In the genomic region with DNA sequence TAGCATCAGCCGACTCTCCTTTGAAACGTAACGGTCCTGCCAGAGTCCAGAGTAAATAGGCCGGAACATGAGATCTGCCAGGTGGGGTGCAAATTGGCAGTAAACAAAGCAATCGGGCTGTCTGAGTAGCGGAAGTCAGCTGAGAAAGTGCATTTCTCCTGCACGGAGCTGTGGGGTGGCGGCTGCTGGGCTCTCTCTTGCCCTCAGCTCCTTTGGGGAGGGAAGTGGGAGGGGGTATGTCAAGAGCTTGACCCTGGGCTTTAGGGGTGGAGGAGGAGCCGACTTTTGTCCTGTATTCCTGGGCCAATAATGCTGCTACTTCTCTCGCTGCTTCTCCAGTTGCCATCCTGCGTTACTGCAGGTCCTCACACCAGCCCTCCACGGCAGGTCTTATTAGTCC, we compare ENCODE assay signal across 19 cellular contexts. TPM values are rescaled to one million over a fixed set of nuclear protein-coding genes. Genes with fewer than 3 reads are reported as not detected.
DNase-seq lines count a peak whose midpoint lies in the region; ATAC-seq and TF ChIP-seq lines count a peak whose summit lies in the region.
"Had no signal": no experiment of that assay in that cellular context is flagged by ENCODE, and none has a peak within 500 bp of the region (broad histone marks: within the 10 kb centered on the region; RNA-seq: fewer than 3 reads in every experiment).

No MANE protein-coding gene starts in this region.

- ATAC-seq in left ventricle myocardium superior = no peak
- ATAC-seq in HG03139 (IDR thresholded peaks at IDR 0.05; ENCODE audit: unreplicated experiment) = no peak
- ATAC-seq: body of pancreas had no signal

- DNase-seq in cardiac septum (ENCODE audit: low spot score) (peak; percentile 66), left ventricle myocardium superior (no peak), NCI-H345 (lab: John Stamatoyannopoulos, UW) (peak; percentile 57), iPS-NIHi7 (ENCODE audit: extremely low spot score) (peak; percentile 53), NOMO-1 treated with dmso at 0.1 percent for 144 hours (lab: John Stamatoyannopoulos, UW; ENCODE audit: unreplicated experiment) (no peak), erythroblast (lab: John Stamatoyannopoulos, UW) (no peak)
- no peak for DNase-seq in stimulated activated CD4-positive, alpha-beta T cell treated with anti-CD3 and anti-CD28 coated beads, Interleukin-12 subunit alpha, Interleukin-12 subunit beta, amount 100 ng/mL, for 4 hours
- DNase-seq: activated CD4-positive, alpha-beta T cell treated with anti-CD3 and anti-CD28 coated beads, Interleukin-2, amount 10 ng/mL, durations not matched to agents 7 days and 5 days; activated naive CD4-positive, alpha-beta T cell treated with anti-CD3 and anti-CD28 coated beads, Interleukin-2, amount 10 ng/mL, durations not matched to agents 7 days and 5 days; body of pancreas; dermis blood vessel endothelial cell; GM23248; immature natural killer cell; NCI-H2227 treated with DMSO at 0.1 percent for 48 hours; stomach had no signal

- no peak for TF ChIP-seq POLR2A in erythroblast (IDR thresholded peaks at IDR 0.05; ENCODE audit: low read length)

- intact Hi-C loops in cardiac septum (cut with DNase I) (no loop called here), left ventricle myocardium superior (cut with micrococcal nuclease) (no loop called here)

RNA-seq across cellular contexts. Expression of a gene that starts 11.6 kb away (rescaled TPM):
- total RNA-seq in cardiac septum = 0.40 TPM
- total RNA-seq in left ventricle myocardium superior = 0.22 TPM
- total RNA-seq: A673; activated CD4-positive, alpha-beta T cell treated with anti-CD3 and anti-CD28 coated beads, Interleukin-2, amount 10 ng/mL, durations not matched to agents 7 days and 5 days; body of pancreas; CD4-positive, alpha-beta T cell; GM23248; HT1080; stomach had no signal

Comparison
In these comparisons a context has a peak if more than half of its experiments do, and no peak if none do; other contexts are left out.
1. DNase-seq: peak in cardiac septum (single experiment), NCI-H345 (single experiment) and iPS-NIHi7 (single experiment); none in left ventricle myocardium superior (single experiment), NOMO-1 treated with dmso at 0.1 percent for 144 hours (single experiment), stimulated activated CD4-positive, alpha-beta T cell treated with anti-CD3 and anti-CD28 coated beads, Interleukin-12 subunit alpha, Interleukin-12 subunit beta, amount 100 ng/mL, for 4 hours (single experiment) and erythroblast (0 of 2).